10 cellular contexts compared by ENCODE assay signal in genomic region chrX:682892-683291, GRCh38. TPM values are rescaled to one million over a fixed set of nuclear protein-coding genes. Genes with fewer than 3 reads are reported as not detected.
"Had no signal": no experiment of that assay in that cellular context is flagged by ENCODE, and none has a peak within 500 bp of the region (broad histone marks: within the 10 kb centered on the region; RNA-seq: fewer than 3 reads in every experiment).

No MANE protein-coding gene starts in this region.

- H3K27ac Mint-ChIP-seq: GM23338, HFFc6 had no signal

- H3K4me3 Mint-ChIP-seq: GM23338, H9, HFFc6 had no signal

- H3K4me3 ChIP-seq: GM23248, GM23338, HAP-1 had no signal

- H3K9ac ChIP-seq: GM23248 had no signal

- H3K36me3 ChIP-seq: HAP-1 had no signal

- H3K4me1 ChIP-seq: HAP-1 had no signal

- H3K4me2 ChIP-seq: GM23338 had no signal

- ATAC-seq: GM23338, HCT116 had no signal

- FAIRE-seq: H54 had no signal

- H3K27ac ChIP-seq: GM23248 had no signal

- H2AFZ ChIP-seq: GM23248 had no signal

- DNase-seq: GM23248, GOT3, H7, HCEC 1CT, HFFc6 had no signal

RNA-seq across cellular contexts. Expression of gene SHOX, which starts 52.3 kb away (rescaled TPM):
- total RNA-seq: GM23248, GM23338, H7 had no signal
- polyA plus RNA-seq: GM23248, GM23338 had no signal
